In genomic region chr15:38690737-38691332, GRCh38 we compare ENCODE assay signal across 8 cellular contexts.
DNase-seq lines count a peak whose midpoint lies in the region; ATAC-seq and TF ChIP-seq lines count a peak whose summit lies in the region.

No MANE protein-coding gene starts in this region.

- no peak overlapping the region for H3K4me3 ChIP-seq in adrenal gland
- no peak overlapping the region for H3K4me3 ChIP-seq in right atrium auricular region
- no peak overlapping the region for H3K4me3 ChIP-seq in gastrocnemius medialis

- no peaks in the 10 kb centered on the region for H3K36me3 Mint-ChIP-seq in CD14-positive monocyte

- no peaks in the 10 kb centered on the region for H3K9me3 ChIP-seq in adrenal gland (replicated peaks in 1 of 3)
- H3K9me3 ChIP-seq in right atrium auricular region = no peaks in the 10 kb centered on the region
- H3K9me3 ChIP-seq in gastrocnemius medialis = no peaks in the 10 kb centered on the region

- intact Hi-C loops in CD14-positive monocyte (cut with micrococcal nuclease) = loop anchor here (5.0 to 10.0 kb wide), 2 partner anchors 129 to 216 kb away; partner anchors contain the start of gene RASGRP1 (in 1 of the 2)
- intact Hi-C loops in adrenal gland (cut with DNase I) = no loop called here
- intact Hi-C loops in gastrocnemius medialis (cut with DNase I; ENCODE audit: low total_unique reads) = no loop called here

- TF ChIP-seq POLR2A in adrenal gland (IDR thresholded peaks at IDR 0.05) (no peak), gastrocnemius medialis (IDR thresholded peaks at IDR 0.05) (no peak)

- peaks cover 0 to 2% (median 0%) of the 10 kb centered on the region in 3 donors for H3K27me3 Mint-ChIP-seq in CD14-positive monocyte (ENCODE audit: low read depth in 3 of 3)

- ATAC-seq in GM19397 (IDR thresholded peaks at IDR 0.05; ENCODE audit: unreplicated experiment) (peak; percentile 49), gastrocnemius medialis (no peak)

- no peaks in the 10 kb centered on the region for H3K4me1 ChIP-seq in adrenal gland (replicated peaks in 1 of 2)
- H3K4me1 ChIP-seq in right atrium auricular region = peaks cover 0 to 5% of the 10 kb centered on the region in 2 donors
- H3K4me1 ChIP-seq in gastrocnemius medialis = no peaks in the 10 kb centered on the region

- H3K4me3 Mint-ChIP-seq in CD14-positive monocyte = no peak overlapping the region

- H3K27me3 ChIP-seq in adrenal gland (no peaks in the 10 kb centered on the region), right atrium auricular region (no peaks in the 10 kb centered on the region), gastrocnemius medialis (no peaks in the 10 kb centered on the region)

- H3K27ac Mint-ChIP-seq in CD14-positive monocyte = no peak overlapping the region

- H3K36me3 ChIP-seq in adrenal gland (replicated peaks in 1 of 2) = no peaks in the 10 kb centered on the region
- no peaks in the 10 kb centered on the region for H3K36me3 ChIP-seq in right atrium auricular region
- H3K36me3 ChIP-seq in gastrocnemius medialis = no peaks in the 10 kb centered on the region

- peaks cover 0 to 2% (median 0%) of the 10 kb centered on the region in 7 donors for H3K9me3 Mint-ChIP-seq in CD14-positive monocyte

- no peak overlapping the region for H3K27ac ChIP-seq in adrenal gland
- H3K27ac ChIP-seq in right atrium auricular region = no peak overlapping the region
- no peak overlapping the region for H3K27ac ChIP-seq in gastrocnemius medialis

- H3K4me1 Mint-ChIP-seq in CD14-positive monocyte = peaks cover 4% of the 10 kb centered on the region

- TF ChIP-seq CTCF in CD14-positive monocyte (IDR thresholded peaks at IDR 0.05) (peak; percentile 87), adrenal gland (IDR thresholded peaks at IDR 0.05) (peak; percentile 64 to 80 (median 70)), right atrium auricular region (IDR thresholded peaks at IDR 0.05) (peak; percentile 75 to 86), gastrocnemius medialis (IDR thresholded peaks at IDR 0.05 in 4 of 5, conservative IDR thresholded peaks at IDR 0.05 in 1 of 5) (peak in 4 of 5 experiments; percentile 22 to 75 (median 56))

- DNase-seq in CD14-positive monocyte (ENCODE audit: low spot score) (no peak), M059J (ENCODE audit: low read depth) (peak; percentile 63), T-helper 1 cell (peak; percentile 51 to 84 (median 70)), adrenal gland (peak; percentile 51 to 86 (median 63)), right atrium auricular region (ENCODE audit: low spot score) (peak; percentile 77), gastrocnemius medialis (peak in 1 of 2 donors; percentile 29), HPDE6-E6E7 (ENCODE audit: extremely low spot score) (no peak)

- 22 to 34% (median 29%) methylated on average over 4 of the region's 4 CpGs for WGBS in adrenal gland, 4 donors

- in situ Hi-C loops in gastrocnemius medialis (cut with MboI; ENCODE audit: low sequenced_read_pairs in 4 of 4) = loop anchor here in 3 of 4 donors (5.0 to 25.0 kb wide), 5 partner anchors 246 to 704 kb away; no protein-coding TSS in a partner anchor

Comparison
In these comparisons a context has a peak if more than half of its experiments do, and no peak if none do; other contexts are left out.
1. DNase-seq: peak in M059J (single experiment), T-helper 1 cell (5 of 5), adrenal gland (7 of 7) and right atrium auricular region (single experiment); none in CD14-positive monocyte (single experiment) and HPDE6-E6E7 (single experiment).
2. intact Hi-C loops: an anchor here in CD14-positive monocyte (5.0 to 10.0 kb wide); none called in adrenal gland and gastrocnemius medialis.
3. Peak in every context shown above with its lines, with median percentiles within 50 percentile points of each other: CTCF ChIP-seq.